ENCODE assay signal across 24 cellular contexts in the genomic region with DNA sequence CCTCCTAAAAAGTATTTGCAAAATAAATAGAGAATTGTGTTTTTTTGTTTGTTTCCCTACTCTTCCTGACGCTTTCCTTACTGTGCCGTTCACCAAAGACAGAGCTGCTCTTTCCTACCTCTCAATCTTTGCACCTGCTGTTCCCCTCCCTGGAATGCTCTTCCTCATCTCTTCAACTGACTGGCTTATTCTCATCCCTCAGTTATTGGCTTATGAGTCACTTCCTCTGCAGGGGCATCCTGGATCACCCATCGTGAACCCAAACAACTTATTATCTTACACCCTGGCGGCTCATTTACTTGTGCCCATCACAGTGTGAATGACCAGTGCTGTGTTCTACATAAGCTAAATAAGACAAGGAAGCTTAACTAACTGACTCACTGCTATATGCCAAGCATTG. TPM values are rescaled to one million over a fixed set of nuclear protein-coding genes. Genes with fewer than 3 reads are reported as not detected.
DNase-seq lines count a peak whose midpoint lies in the region; ATAC-seq, FAIRE-seq and TF ChIP-seq lines count a peak whose summit lies in the region.
"Had no signal": no experiment of that assay in that cellular context is flagged by ENCODE, and none has a peak within 500 bp of the region (broad histone marks: within the 10 kb centered on the region; RNA-seq: fewer than 3 reads in every experiment).

No MANE protein-coding gene starts in this region.

- H3K79me2 ChIP-seq in K562 (ENCODE audit: control insufficient read depth, insufficient read depth, low read length), result no peaks in the 10 kb centered on the region

- no peaks in the 10 kb centered on the region for H4K20me1 ChIP-seq in K562 (replicated peaks; ENCODE audit: control insufficient read depth, insufficient read depth, low read length)

- no peaks in the 10 kb centered on the region for H3K36me3 ChIP-seq in K562 (ENCODE audit: control insufficient read depth, insufficient read depth, low read length)
- H3K36me3 ChIP-seq: BE2C had no signal

- CTCF ChIA-PET in K562 (lab: Yijun Ruan, JAX; ENCODE audit: low intra/inter-chr PET ratio), result no interaction called here

- no peaks in the 10 kb centered on the region for H3K4me1 ChIP-seq in K562 (replicated peaks in 1 of 2; ENCODE audit: control insufficient read depth in 2 of 2, insufficient read depth in 2 of 2, low read length in 2 of 2)
- H3K4me1 ChIP-seq: BE2C had no signal

- H3K9me1 ChIP-seq in K562 (ENCODE audit: control insufficient read depth, insufficient read depth, low read length), result no peaks in the 10 kb centered on the region

- no peak overlapping the region for H3K27ac ChIP-seq in K562 (ENCODE audit: extremely low read depth, low read depth, low read length)
- H3K27ac ChIP-seq: 22Rv1, GM23248 had no signal

- no peak overlapping the region for H3K4me3 ChIP-seq in NB4 (ENCODE audit: low read depth, low read length)
- H3K4me3 ChIP-seq in K562, result no peak overlapping the region
- H3K4me3 ChIP-seq: GM23248 had no signal

- no peak overlapping the region for H3K9ac ChIP-seq in K562 (ENCODE audit: insufficient read depth in 1 of 2, low read depth in 2 of 2, low read length in 2 of 2)
- H3K9ac ChIP-seq: GM23248, SK-N-SH had no signal

- no peak overlapping the region for H2AFZ ChIP-seq in K562 (ENCODE audit: low read depth, low read length)
- H2AFZ ChIP-seq: GM23248 had no signal

- no peak for TF ChIP-seq CTCF in NB4 (IDR thresholded peaks at IDR 0.05; ENCODE audit: low read depth, low read length)
- TF ChIP-seq CTCF in K562 (IDR thresholded peaks at IDR 0.05 in 2 of 3, conservative IDR thresholded peaks at IDR 0.05 in 1 of 3; ENCODE audit: insufficient read depth in 2 of 3, low read depth in 1 of 3, low read length in 3 of 3), result no peak

- intact Hi-C loops in K562 (cut with micrococcal nuclease) (loop anchor here (10.0 kb wide), 1 partner anchor 1856 kb away; a partner anchor contains a TSS), left colon (cut with DNase I, micrococcal nuclease) (no loop called here)

- no peak overlapping the region for H3K4me2 ChIP-seq in K562 (ENCODE audit: insufficient read depth, low read length)
- H3K4me2 ChIP-seq: SK-N-SH had no signal

- TF ChIP-seq RAD21 in K562 (CRISPR knock-in tag; conservative IDR thresholded peaks at IDR 0.05 in 1 of 2, IDR thresholded peaks at IDR 0.05 in 1 of 2), result no peak

- POLR2A ChIA-PET in K562 (lab: Yijun Ruan, JAX), result interaction anchor here (0.7 to 1.3 kb wide), 2 partner anchors 15 to 32 kb away, joined by 5 read pairs; no protein-coding TSS in a partner anchor

- no peaks in the 10 kb centered on the region for H3K9me3 ChIP-seq in K562 (replicated peaks; ENCODE audit: control insufficient read depth, insufficient read depth, low read depth, low read length)
- H3K9me3 ChIP-seq: BE2C, SK-N-SH had no signal

- BruUV-seq in K562 (replicated peaks; lab: Mats Ljungman, UMichigan), result no TSS peak

- FAIRE-seq in K562 (lab: Jason Lieb, UNC), result no peak
- FAIRE-seq: GM19239, RCC 7860 had no signal

- ATAC-seq in K562 (no peak), GM18861 (IDR thresholded peaks at IDR 0.05; ENCODE audit: unreplicated experiment) (no peak), left colon (no peak)
- ATAC-seq: T-cell had no signal

- no peaks in the 10 kb centered on the region for H3K27me3 ChIP-seq in K562 (ENCODE audit: control insufficient read depth in 2 of 2, insufficient read depth in 2 of 2, low read length in 2 of 2)
- H3K27me3 ChIP-seq: BE2C had no signal

- DNase-seq in NCI-H82 (lab: John Stamatoyannopoulos, UW), result peak; percentile 63
- no peak for DNase-seq in NCI-H82 treated with DMSO at 0.1 percent for 48 hours (lab: John Stamatoyannopoulos, UW; ENCODE audit: unreplicated experiment)
- DNase-seq in NB4 (ENCODE audit: low read depth), result peak; percentile 15
- DNase-seq in K562 (ENCODE audit: extremely low read depth in 1 of 4, low spot score in 3 of 4), result no peak
- no peak for DNase-seq in Ammon's horn (ENCODE audit: low spot score)
- no peak for DNase-seq in cerebellum (ENCODE audit: low spot score)
- no peak for DNase-seq in left colon
- DNase-seq: BE2C; Calu3; CD4-positive, alpha-beta T cell; GM23248; HCEC 1CT; NCI-H1417 treated with DMSO at 0.1 percent for 48 hours; NCI-H187 treated with DMSO at 0.1 percent for 48 hours; NCI-H226; NCI-H526; NK-92 treated with Interleukin-12 subunit alpha and Interleukin-12 subunit beta, amount 100 ng/mL, for 24 hours; SHP77 treated with DMSO at 0.1 percent for 48 hours; SK-N-SH; T-cell had no signal

- in situ Hi-C loops in K562 (cut with MboI), result no loop called here

- 4% methylated on average over 4 of the region's 4 CpGs for WGBS in K562 (ENCODE audit: insufficient coverage, low coverage, missing lambda C conversion rate)

- TF ChIP-seq EP300 in K562 (IDR thresholded peaks at IDR 0.05; ENCODE audit: low read length), result no peak

- TF ChIP-seq POLR2A in NB4 (IDR thresholded peaks at IDR 0.05; ENCODE audit: extremely low read depth, insufficient read length), result no peak
- TF ChIP-seq POLR2A in K562 (conservative IDR thresholded peaks at IDR 0.05), result no peak

TF ChIP-seq in K562, 482 proteins besides CTCF, POLR2A, EP300 and RAD21:
- TF ChIP-seq MTF1 (CRISPR knock-in tag; IDR thresholded peaks at IDR 0.05; ENCODE audit: borderline replicate concordance) (no peak), JUND (IDR thresholded peaks at IDR 0.05; ENCODE audit: borderline replicate concordance, low read depth, low read length) (peak; percentile 16; the same call in 1 of the 2 replicates), JUND (tag; IDR thresholded peaks at IDR 0.05; ENCODE audit: borderline replicate concordance, low read depth, low read length) (no peak)

RNA-seq across cellular contexts. Expression of a gene that starts 36.1 kb away (rescaled TPM):
- 46.7 and 153 TPM in 2 replicates for total RNA-seq in K562 (2011; cell fraction: chromatin; rRNA removed; ENCODE audit: low replicate concordance)
- 21.3 and 35.3 TPM in 2 replicates for total RNA-seq in K562 (2011; cell fraction: nucleolus; rRNA removed)
- 54.8 and 92.8 TPM in 2 replicates for total RNA-seq in K562 (2011; cell fraction: nucleoplasm; rRNA removed)
- 121 and 122 TPM in 2 replicates for total RNA-seq in K562 (2014; rRNA removed)
- total RNA-seq in K562 (2014; rRNA removed; fragmentation: Illumina TruSeq; extraction: Trizol), result 245 and 271 TPM in 2 replicates
- 238 and 259 TPM in 2 replicates for total RNA-seq in K562 (2015; rRNA removed; fragmentation: Illumina TruSeq; extraction: Trizol)
- total RNA-seq in K562 (2021), result 180 and 184 TPM in 2 replicates
- 293 and 356 TPM in 2 replicates for polyA plus RNA-seq in K562 (2011; rRNA removed)
- 37.8 and 116 TPM in 2 replicates for polyA plus RNA-seq in K562 (2011; cell fraction: cytosol; rRNA removed)
- 94.3 and 254 TPM in 2 replicates for polyA plus RNA-seq in K562 (2011; cell fraction: nucleus; rRNA removed)
- 171 and 344 TPM in 2 replicates for polyA plus RNA-seq in K562 (2012)
- polyA plus RNA-seq in K562 (2014; fragmentation: Illumina TruSeq; extraction: Trizol), result 184 and 217 TPM in 2 replicates
- polyA plus RNA-seq in K562 (2014; fragmentation: Nextera tagmentation; extraction: Ambion mirVana), result 100 to 1,000 TPM; 254 to 290 TPM
- 101 and 121 TPM in 2 replicates for polyA plus RNA-seq in K562 (2014; rRNA removed)
- polyA minus RNA-seq in K562 (2011; rRNA and poly(A)+ RNA removed), result 286 and 479 TPM in 2 replicates
- 124 and 144 TPM in 2 replicates for polyA minus RNA-seq in K562 (2011; cell fraction: cytosol; rRNA and poly(A)+ RNA removed)
- 29.1 and 78.5 TPM in 2 replicates for polyA minus RNA-seq in K562 (2011; cell fraction: nucleus; rRNA and poly(A)+ RNA removed)
- total RNA-seq in cerebellum, result 80.2 TPM
- total RNA-seq in left colon, result 100 to 1,000 TPM; 162 to 196 TPM

RNA-seq across cellular contexts. Expression of a gene that starts 58.6 kb away (rescaled TPM):
- total RNA-seq in K562 (2011; cell fraction: chromatin; rRNA removed; ENCODE audit: low replicate concordance), result 18.1 and 50.6 TPM in 2 replicates
- total RNA-seq in K562 (2011; cell fraction: nucleolus; rRNA removed), result 20.3 and 22.2 TPM in 2 replicates
- total RNA-seq in K562 (2011; cell fraction: nucleoplasm; rRNA removed), result 44.2 and 69.5 TPM in 2 replicates
- total RNA-seq in K562 (2014; rRNA removed), result 25.9 and 43.5 TPM in 2 replicates
- total RNA-seq in K562 (2014; rRNA removed; fragmentation: Illumina TruSeq; extraction: Trizol), result 35.5 and 37.3 TPM in 2 replicates
- total RNA-seq in K562 (2015; rRNA removed; fragmentation: Illumina TruSeq; extraction: Trizol), result 52.0 and 52.3 TPM in 2 replicates
- total RNA-seq in K562 (2021), result 64.9 and 76.9 TPM in 2 replicates
- 44.1 and 51.8 TPM in 2 replicates for polyA plus RNA-seq in K562 (2011; rRNA removed)
- 5.7 and 14.6 TPM in 2 replicates for polyA plus RNA-seq in K562 (2011; cell fraction: cytosol; rRNA removed)
- 17.8 and 23.6 TPM in 2 replicates for polyA plus RNA-seq in K562 (2011; cell fraction: nucleus; rRNA removed)
- 34.9 and 46.6 TPM in 2 replicates for polyA plus RNA-seq in K562 (2012)
- polyA plus RNA-seq in K562 (2014; fragmentation: Illumina TruSeq; extraction: Trizol), result 32.5 and 50.4 TPM in 2 replicates
- 10 to 100 TPM; 14.6 to 22.5 TPM for polyA plus RNA-seq in K562 (2014; fragmentation: Nextera tagmentation; extraction: Ambion mirVana)
- 29.1 and 38.4 TPM in 2 replicates for polyA plus RNA-seq in K562 (2014; rRNA removed)
- polyA minus RNA-seq in K562 (2011; rRNA and poly(A)+ RNA removed), result 22.7 and 29.5 TPM in 2 replicates
- 8.8 and 13.9 TPM in 2 replicates for polyA minus RNA-seq in K562 (2011; cell fraction: cytosol; rRNA and poly(A)+ RNA removed)
- polyA minus RNA-seq in K562 (2011; cell fraction: nucleus; rRNA and poly(A)+ RNA removed), result 19.5 and 47.7 TPM in 2 replicates
- total RNA-seq in cerebellum, result 21.9 TPM
- 10 to 100 TPM; 15.9 to 19.1 TPM for total RNA-seq in left colon

RNA-seq across cellular contexts. Expression of a gene that starts 59.2 kb away (rescaled TPM):
- 19.9 and 66.6 TPM in 2 replicates for total RNA-seq in K562 (2011; cell fraction: chromatin; rRNA removed; ENCODE audit: low replicate concordance)
- total RNA-seq in K562 (2011; cell fraction: nucleolus; rRNA removed), result 9.0 and 11.3 TPM in 2 replicates
- total RNA-seq in K562 (2011; cell fraction: nucleoplasm; rRNA removed), result 24.3 and 29.8 TPM in 2 replicates
- total RNA-seq in K562 (2014; rRNA removed), result 69.9 and 90.8 TPM in 2 replicates
- total RNA-seq in K562 (2014; rRNA removed; fragmentation: Illumina TruSeq; extraction: Trizol), result 133 and 155 TPM in 2 replicates
- 102 and 107 TPM in 2 replicates for total RNA-seq in K562 (2015; rRNA removed; fragmentation: Illumina TruSeq; extraction: Trizol)
- total RNA-seq in K562 (2021), result 73.8 and 74.9 TPM in 2 replicates
- 54.0 and 90.8 TPM in 2 replicates for polyA plus RNA-seq in K562 (2011; rRNA removed)
- polyA plus RNA-seq in K562 (2011; cell fraction: cytosol; rRNA removed), result 8.2 and 22.0 TPM in 2 replicates
- polyA plus RNA-seq in K562 (2011; cell fraction: nucleus; rRNA removed), result 13.8 and 18.3 TPM in 2 replicates
- 63.8 and 71.3 TPM in 2 replicates for polyA plus RNA-seq in K562 (2012)
- 90.0 and 123 TPM in 2 replicates for polyA plus RNA-seq in K562 (2014; fragmentation: Illumina TruSeq; extraction: Trizol)
- polyA plus RNA-seq in K562 (2014; fragmentation: Nextera tagmentation; extraction: Ambion mirVana), result 10 to 100 TPM; 81.7 to 86.0 TPM
- polyA plus RNA-seq in K562 (2014; rRNA removed), result 71.5 and 81.0 TPM in 2 replicates
- 83.0 and 83.6 TPM in 2 replicates for polyA minus RNA-seq in K562 (2011; rRNA and poly(A)+ RNA removed)
- 30.4 and 37.2 TPM in 2 replicates for polyA minus RNA-seq in K562 (2011; cell fraction: cytosol; rRNA and poly(A)+ RNA removed)
- 14.5 and 29.0 TPM in 2 replicates for polyA minus RNA-seq in K562 (2011; cell fraction: nucleus; rRNA and poly(A)+ RNA removed)
- total RNA-seq in cerebellum, result 6.1 TPM
- total RNA-seq in left colon, result 1 to 10 TPM; 3.0 to 7.4 TPM

Comparison
In these comparisons a context has a peak if more than half of its experiments do, and no peak if none do; other contexts are left out.
1. DNase-seq: peak in NCI-H82 (single experiment) and NB4 (single experiment); none in NCI-H82 treated with DMSO at 0.1 percent for 48 hours (single experiment), K562 (0 of 4), Ammon's horn (single experiment), cerebellum (single experiment) and left colon (0 of 2).